ENCODE assay signal across 22 cellular contexts in genomic region chr7:26638140-26638539, GRCh38.
DNase-seq lines count a peak whose midpoint lies in the region; ATAC-seq, FAIRE-seq and TF ChIP-seq lines count a peak whose summit lies in the region.
"Had no signal": no experiment of that assay in that cellular context is flagged by ENCODE, and none has a peak within 500 bp of the region (broad histone marks: within the 10 kb centered on the region; RNA-seq: fewer than 3 reads in every experiment).

No MANE protein-coding gene starts in this region.

- TF ChIP-seq CTCF in HepG2 (CRISPR knock-in tag; IDR thresholded peaks at IDR 0.05) (no peak), right lobe of liver (IDR thresholded peaks at IDR 0.05) (no peak), K562 (IDR thresholded peaks at IDR 0.05 in 2 of 3, conservative IDR thresholded peaks at IDR 0.05 in 1 of 3; ENCODE audit: insufficient read depth in 2 of 3, low read depth in 1 of 3, low read length in 3 of 3) (no peak), testis (IDR thresholded peaks at IDR 0.05) (no peak)

- H3K9ac ChIP-seq in HepG2 (ENCODE audit: insufficient read depth, low read depth, low read length): no peak overlapping the region
- peak overlapping the region in 1 of 2 experiments; percentile 63; a peak in 3 of 4 replicates for H3K9ac ChIP-seq in K562 (ENCODE audit: insufficient read depth in 1 of 2, low read depth in 2 of 2, low read length in 2 of 2)
- H3K9ac ChIP-seq: BLaER1 had no signal

- no peak for TF ChIP-seq RAD21 in HepG2 (CRISPR knock-in tag; IDR thresholded peaks at IDR 0.05)
- no peak for TF ChIP-seq RAD21 in K562 (CRISPR knock-in tag; conservative IDR thresholded peaks at IDR 0.05 in 1 of 2, IDR thresholded peaks at IDR 0.05 in 1 of 2)

- no peak for TF ChIP-seq EP300 in HepG2 (IDR thresholded peaks at IDR 0.05; ENCODE audit: low read depth in 2 of 2, low read length in 2 of 2)
- TF ChIP-seq EP300 in HepG2 (CRISPR knock-in tag; IDR thresholded peaks at IDR 0.05; ENCODE audit: borderline replicate concordance): no peak
- no peak for TF ChIP-seq EP300 in K562 (IDR thresholded peaks at IDR 0.05; ENCODE audit: low read length)

- H2AFZ ChIP-seq in HepG2 (ENCODE audit: low read length) (no peak overlapping the region), K562 (ENCODE audit: low read depth, low read length) (peak overlapping the region; percentile 74)

- intact Hi-C loops in HepG2 (cut with micrococcal nuclease; ENCODE audit: unreplicated experiment) (no loop called here), right lobe of liver (cut with DNase I) (no loop called here), K562 (cut with micrococcal nuclease) (no loop called here), testis (cut with DNase I; ENCODE audit: low total_unique reads) (no loop called here)

- BruUV-seq in HepG2 (replicated peaks; lab: Mats Ljungman, UMichigan) (no TSS peak), K562 (replicated peaks; lab: Mats Ljungman, UMichigan) (no TSS peak)

- no peaks in the 10 kb centered on the region for H3K4me1 ChIP-seq in HepG2 (ENCODE audit: insufficient read depth, low read length)
- no peaks in the 10 kb centered on the region for H3K4me1 ChIP-seq in right lobe of liver
- no peaks in the 10 kb centered on the region for H3K4me1 ChIP-seq in K562 (replicated peaks in 1 of 2; ENCODE audit: control insufficient read depth in 2 of 2, insufficient read depth in 2 of 2, low read length in 2 of 2)
- no peaks in the 10 kb centered on the region for H3K4me1 ChIP-seq in testis
- H3K4me1 ChIP-seq: BE2C, BLaER1, Caco-2 had no signal

- POLR2A ChIA-PET in HepG2 (lab: Yijun Ruan, JAX) (no interaction called here), K562 (lab: Yijun Ruan, JAX) (no interaction called here)

- TF ChIP-seq POLR2A in HepG2 (IDR thresholded peaks at IDR 0.05; ENCODE audit: insufficient read depth in 1 of 2, low read depth in 2 of 2, low read length in 2 of 2): no peak
- no peak for TF ChIP-seq POLR2A in right lobe of liver (IDR thresholded peaks at IDR 0.05)
- peak; percentile 67 for TF ChIP-seq POLR2A in K562 (conservative IDR thresholded peaks at IDR 0.05)
- no peak for TF ChIP-seq POLR2A in testis (IDR thresholded peaks at IDR 0.05)

- DNase-seq in HepG2 (ENCODE audit: low spot score) (no peak), right lobe of liver (no peak), K562 (ENCODE audit: extremely low read depth in 1 of 4, low spot score in 3 of 4) (peak in 1 of 4 experiments; percentile 36), testis (peak; percentile 32), COR-L47 (lab: John Stamatoyannopoulos, UW) (no peak)
- DNase-seq in activated effector memory CD4-positive, alpha-beta T cell treated with Interleukin-2 at 50 U/mL for 16 hours: no peak
- DNase-seq: ACHN; BE2C; C1 segment of cervical spinal cord; Caco-2; Calu3; CD4-positive, alpha-beta memory T cell; CD4-positive, CD25-positive, alpha-beta regulatory T cell; CD8-positive, alpha-beta memory T cell; DMS79 treated with DMSO at 0.1 percent for 48 hours; GF-D8 had no signal

- no peaks in the 10 kb centered on the region for H3K9me3 ChIP-seq in HepG2 (ENCODE audit: low read length)
- no peaks in the 10 kb centered on the region for H3K9me3 ChIP-seq in right lobe of liver
- no peaks in the 10 kb centered on the region; the same call in 1 of the 2 replicates for H3K9me3 ChIP-seq in K562 (replicated peaks; ENCODE audit: control insufficient read depth, insufficient read depth, low read depth, low read length)
- no peaks in the 10 kb centered on the region for H3K9me3 ChIP-seq in testis
- H3K9me3 ChIP-seq: BE2C, BLaER1, Caco-2 had no signal

- H3K9me1 ChIP-seq in K562 (ENCODE audit: control insufficient read depth, insufficient read depth, low read length): no peaks in the 10 kb centered on the region

- 46% methylated on average over 14 of the region's 14 CpGs for WGBS in HepG2 (ENCODE audit: low lambda C conversion rate)
- WGBS in right lobe of liver (ENCODE audit: insufficient coverage, low coverage, low lambda C conversion rate, missing lambda C conversion rate): 71% methylated on average over 14 of the region's 14 CpGs
- 5% methylated on average over 14 of the region's 14 CpGs for WGBS in K562 (ENCODE audit: insufficient coverage, low coverage, missing lambda C conversion rate)
- WGBS in testis, 2 donors: 56 to 76% methylated on average over 14 of the region's 14 CpGs

- FAIRE-seq in HepG2 (lab: Jason Lieb, UNC): no peak
- peak; percentile 42 for FAIRE-seq in K562 (lab: Jason Lieb, UNC)
- FAIRE-seq: D721Med, G401.6, GM12891, GM19239 had no signal

- H3K27ac ChIP-seq in HepG2 (ENCODE audit: extremely low read length, insufficient read depth, low read length) (no peak overlapping the region), right lobe of liver (no peak overlapping the region), K562 (ENCODE audit: extremely low read depth, low read depth, low read length) (peak overlapping the region; percentile 21; the same call in 1 of the 3 replicates), testis (no peak overlapping the region)
- H3K27ac ChIP-seq: 22Rv1, BLaER1 had no signal

- no peaks in the 10 kb centered on the region for H3K79me2 ChIP-seq in HepG2 (ENCODE audit: insufficient read depth, low read length)
- H3K79me2 ChIP-seq in K562 (ENCODE audit: control insufficient read depth, insufficient read depth, low read length): 0 out of 3 replicates have a peak, but pooled peaks cover 6% of the 10 kb centered on the region

- H3K36me3 ChIP-seq in HepG2 (replicated peaks in 1 of 2; ENCODE audit: control insufficient read depth in 1 of 2, insufficient read depth in 2 of 2, low read length in 2 of 2) (no peaks in the 10 kb centered on the region), right lobe of liver (no peaks in the 10 kb centered on the region), K562 (ENCODE audit: control insufficient read depth, insufficient read depth, low read length) (peaks cover 6% of the 10 kb centered on the region; the same call in 2 of the 3 replicates), testis (ENCODE audit: low read depth, missing control alignments) (no peaks in the 10 kb centered on the region)
- H3K36me3 ChIP-seq: BE2C, BLaER1 had no signal

- H3K4me3 ChIP-seq in HepG2 (replicated peaks in 1 of 3; ENCODE audit: insufficient read depth in 1 of 3, low read depth in 2 of 3, low read length in 3 of 3) (no peak overlapping the region), right lobe of liver (no peak overlapping the region), K562 (peak overlapping the region; percentile 37), testis (peak overlapping the region; percentile 20 to 36)
- H3K4me3 ChIP-seq: BLaER1 had no signal

- H3K4me2 ChIP-seq in HepG2 (ENCODE audit: low read depth, low read length) (no peak overlapping the region), K562 (ENCODE audit: insufficient read depth, low read length) (peak overlapping the region; percentile 79)
- H3K4me2 ChIP-seq: BLaER1 had no signal

- ATAC-seq in HepG2 (no peak), right lobe of liver (no peak), K562 (peak; percentile 87)

- H3K27me3 ChIP-seq in HepG2 (ENCODE audit: control insufficient read depth in 1 of 2, insufficient read depth in 2 of 2, low read length in 2 of 2) (peaks cover 0 to 4% of the 10 kb centered on the region in 2 experiments; a peak in 1 of 5 replicates), right lobe of liver (no peaks in the 10 kb centered on the region), K562 (ENCODE audit: control insufficient read depth in 2 of 2, insufficient read depth in 2 of 2, low read length in 2 of 2) (peaks cover 0 to 28% of the 10 kb centered on the region in 2 experiments; a peak in 4 of 5 replicates), testis (no peaks in the 10 kb centered on the region)
- H3K27me3 ChIP-seq: BE2C, BLaER1 had no signal

- CTCF ChIA-PET in HepG2 (lab: Yijun Ruan, JAX; ENCODE audit: low intra/inter-chr PET ratio, low total read pairs): no interaction called here
- CTCF ChIA-PET in K562 (lab: Yijun Ruan, JAX; ENCODE audit: low intra/inter-chr PET ratio): no interaction called here

- no peaks in the 10 kb centered on the region for H4K20me1 ChIP-seq in HepG2 (ENCODE audit: insufficient read depth, low read length)
- H4K20me1 ChIP-seq in K562 (replicated peaks; ENCODE audit: control insufficient read depth, insufficient read depth, low read length): no peaks in the 10 kb centered on the region
- H4K20me1 ChIP-seq: BLaER1 had no signal

- in situ Hi-C loops in HepG2 (cut with HindIII; ENCODE audit: extremely low pct_ligation_motif_present, low pct_unique_long_range_greater_than_20kb): no loop called here
- in situ Hi-C loops in K562 (cut with MboI): no loop called here

TF ChIP-seq in HepG2, 621 proteins besides CTCF, POLR2A, EP300 and RAD21:
- TF ChIP-seq CHD2 (IDR thresholded peaks at IDR 0.05; ENCODE audit: low read depth, low read length) (peak; percentile 59; the same call in 1 of the 2 replicates), ATF1 (CRISPR knock-in tag; IDR thresholded peaks at IDR 0.05) (no peak)

TF ChIP-seq in K562, 482 proteins besides CTCF, POLR2A, EP300 and RAD21 (continues in another document):
- TF ChIP-seq ZNF707 (CRISPR knock-in tag; conservative IDR thresholded peaks at IDR 0.05) (no peak), GABPA (tag; conservative IDR thresholded peaks at IDR 0.05; ENCODE audit: low read depth) (peak; percentile 66), HMG20A (CRISPR knock-in tag; conservative IDR thresholded peaks at IDR 0.05) (no peak), SAFB (IDR thresholded peaks at IDR 0.05; ENCODE audit: borderline replicate concordance, low read depth, low read length) (no peak), PHF8 (IDR thresholded peaks at IDR 0.05; ENCODE audit: borderline replicate concordance, low read length) (peak; percentile 40), GATAD2A (IDR thresholded peaks at IDR 0.05) (no peak), ZFX (CRISPR knock-in tag; IDR thresholded peaks at IDR 0.05) (peak; percentile 44; the same call in 1 of the 2 replicates), CHD2 (IDR thresholded peaks at IDR 0.05; ENCODE audit: low read depth, low read length) (peak; percentile 96), TRIM24 (IDR thresholded peaks at IDR 0.05) (no peak), ZNF224 (CRISPR knock-in tag; IDR thresholded peaks at IDR 0.05) (no peak), POLR3A (IDR thresholded peaks at IDR 0.05; ENCODE audit: borderline replicate concordance, extremely low read depth, insufficient read depth, insufficient read length) (no peak), SPI1 (IDR thresholded peaks at IDR 0.05; ENCODE audit: borderline replicate concordance, low read depth, low read length) (0 out of 2 replicates have a peak, but pooled peaks have one; percentile 20), RBFOX2 (IDR thresholded peaks at IDR 0.05; ENCODE audit: low read depth, low read length) (peak; percentile 36), TBP (optimal IDR thresholded peaks at IDR 0.05; ENCODE audit: low read depth, low read length) (peak; percentile 74), ZNF668 (CRISPR knock-in tag; IDR thresholded peaks at IDR 0.05) (no peak), POLR2H (tag; IDR thresholded peaks at IDR 0.05; ENCODE audit: low read depth) (peak; percentile 94)

Comparison
In these comparisons a context has a peak if more than half of its experiments do, and no peak if none do; other contexts are left out.
1. H3K4me3 ChIP-seq: peak in K562 (single experiment) and testis (2 of 2); none in HepG2 (0 of 3) and right lobe of liver (0 of 3).
2. Of the 241 proteins assayed by ChIP-seq in both HepG2 and K562: peak only in HepG2: none; only in K562: GABPA, PHF8, POLR2A, RBFOX2, TBP and ZFX; in both: CHD2; in neither: 234.